ENCODE assay signal across 8 cellular contexts in the genomic region with DNA sequence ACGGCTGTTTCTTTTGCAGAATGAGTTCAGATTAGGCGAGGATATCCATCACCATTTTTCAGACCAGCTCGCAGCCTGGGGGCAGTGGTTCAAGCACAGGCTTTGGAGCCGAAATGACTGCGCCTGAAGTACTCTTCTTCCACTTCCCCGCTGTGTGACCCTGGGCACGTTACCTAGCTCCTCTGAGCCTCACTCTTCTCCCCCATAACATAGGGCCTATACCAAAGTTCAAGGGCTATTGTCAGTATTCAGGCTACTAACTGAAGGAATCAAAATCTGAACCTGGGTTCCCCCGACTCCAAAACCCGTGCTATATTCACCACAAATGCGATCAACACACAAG. TPM values are rescaled to one million over a fixed set of nuclear protein-coding genes. Genes with fewer than 3 reads are reported as not detected.
DNase-seq lines count a peak whose midpoint lies in the region; ATAC-seq and TF ChIP-seq lines count a peak whose summit lies in the region.

No MANE protein-coding gene starts in this region.

- peaks cover 16% of the 10 kb centered on the region for H3K4me1 ChIP-seq in SJSA1 (replicated peaks)

- no peaks in the 10 kb centered on the region for H3K9me3 ChIP-seq in SJSA1 (replicated peaks)

- H3K4me3 Mint-ChIP-seq in activated naive CD4-positive, alpha-beta T cell treated with anti-CD3 and anti-CD28 coated beads, Interleukin-2, amount 50 U/mL, for 24 hours, result peak overlapping the region; percentile 95

- POLR2A ChIA-PET in GM10248 (lab: Yijun Ruan, JAX), result interaction anchor here (0.6 kb wide), 1 partner anchor 49 kb away, joined by 7 read pairs; no protein-coding TSS in a partner anchor

- no peak for DNase-seq in activated naive CD4-positive, alpha-beta T cell treated with Interleukin-2 at 50 U/mL for 16 hours
- DNase-seq in SJSA1 (ENCODE audit: low read depth in 1 of 2, low spot score in 2 of 2) (no peak), fibroblast of mammary gland (ENCODE audit: low read depth) (no peak), skeletal muscle cell (ENCODE audit: low read depth) (no peak), epidermal melanocyte (ENCODE audit: insufficient read length, low spot score) (no peak), GM10248 (ENCODE audit: extremely low spot score) (no peak)

- CTCF ChIA-PET in GM10248 (lab: Yijun Ruan, JAX), result no interaction called here

- H3K36me3 ChIP-seq in SJSA1, result peaks cover 56% of the 10 kb centered on the region

- H3K27me3 ChIP-seq in SJSA1 (replicated peaks), result no peaks in the 10 kb centered on the region

- peaks cover 8% of the 10 kb centered on the region for H3K36me3 Mint-ChIP-seq in activated naive CD4-positive, alpha-beta T cell treated with anti-CD3 and anti-CD28 coated beads, Interleukin-2, amount 50 U/mL, for 24 hours

- TF ChIP-seq CTCF in fibroblast of mammary gland (conservative IDR thresholded peaks at IDR 0.05; ENCODE audit: control insufficient read depth, insufficient read depth, low read depth, low read length) (no peak), GM10248 (IDR thresholded peaks at IDR 0.05; ENCODE audit: control extremely low read depth, extremely low read depth, low read depth, missing control alignments) (no peak)

- H3K4me3 ChIP-seq in SJSA1 (peak overlapping the region; percentile 80), fibroblast of mammary gland (ENCODE audit: control insufficient read depth, low read depth, low read length) (peak overlapping the region; percentile 100), skeletal muscle cell (ENCODE audit: low read depth, low read length) (peak overlapping the region; percentile 99)

- H3K27ac Mint-ChIP-seq in activated naive CD4-positive, alpha-beta T cell treated with anti-CD3 and anti-CD28 coated beads, Interleukin-2, amount 50 U/mL, for 24 hours, result peak overlapping the region; percentile 92

- peaks cover 38% of the 10 kb centered on the region for H3K4me1 Mint-ChIP-seq in activated naive CD4-positive, alpha-beta T cell treated with anti-CD3 and anti-CD28 coated beads, Interleukin-2, amount 50 U/mL, for 24 hours

- ATAC-seq in HG03280 (IDR thresholded peaks at IDR 0.05; ENCODE audit: unreplicated experiment), result no peak

- peak overlapping the region; percentile 1; the same call in 1 of the 2 replicates for H3K27ac ChIP-seq in SJSA1

- H3K9me3 Mint-ChIP-seq in activated naive CD4-positive, alpha-beta T cell treated with anti-CD3 and anti-CD28 coated beads, Interleukin-2, amount 50 U/mL, for 24 hours, result no peaks in the 10 kb centered on the region

- no peaks in the 10 kb centered on the region for H3K27me3 Mint-ChIP-seq in activated naive CD4-positive, alpha-beta T cell treated with anti-CD3 and anti-CD28 coated beads, Interleukin-2, amount 50 U/mL, for 24 hours

RNA-seq across cellular contexts. Expression of gene MRPL21, which starts 0.4 kb away (rescaled TPM):
- total RNA-seq in SJSA1 (2014; rRNA removed; shearing (Covaris generic)), result 139 and 170 TPM in 2 replicates

RNA-seq across cellular contexts. Expression of gene IGHMBP2, which starts 0.4 kb away (rescaled TPM):
- 16.4 and 30.2 TPM in 2 replicates for total RNA-seq in SJSA1 (2014; rRNA removed; shearing (Covaris generic))
